In genomic region chr18:26819046-26819445, GRCh38 we compare ENCODE assay signal across 38 cellular contexts. TPM values are rescaled to one million over a fixed set of nuclear protein-coding genes. Genes with fewer than 3 reads are reported as not detected.
"Had no signal": no experiment of that assay in that cellular context is flagged by ENCODE, and none has a peak within 500 bp of the region (broad histone marks: within the 10 kb centered on the region; RNA-seq: fewer than 3 reads in every experiment).

No MANE protein-coding gene starts in this region.

- H3K36me3 ChIP-seq: adrenal gland, brain microvascular endothelial cell, breast epithelium had no signal

- H3K4me3 Mint-ChIP-seq: activated B cell treated with CpG ODN at 0.5 μM for 24 hours; activated CD4-positive, alpha-beta memory T cell treated with anti-CD3 and anti-CD28 coated beads for 36 hours; activated CD4-positive, alpha-beta T cell treated with anti-CD3 and anti-CD28 coated beads, Interleukin-2, amount 10 ng/mL, durations not matched to agents 24 days and 14 days; activated CD8-positive, alpha-beta T cell treated with anti-CD3 and anti-CD28 coated beads for 36 hours; activated naive CD4-positive, alpha-beta T cell treated with anti-CD3 and anti-CD28 coated beads for 36 hours; activated naive CD8-positive, alpha-beta T cell treated with anti-CD3 and anti-CD28 coated beads for 36 hours; activated T-cell treated with anti-CD3 and anti-CD28 coated beads, Interleukin-2, amount 50 U/mL, for 4 hours; activated T-cell treated with anti-CD3 and anti-CD28 coated beads, Interleukin-2, amount 50 U/mL, for 72 hours; activated T-helper 1 cell treated with anti-CD3 and anti-CD28 coated beads, Interleukin-12 subunit alpha, Interleukin-12 subunit beta, Interleukin-2, Interleukin-4 antibody, amounts not matched to agents 30 ng/mL and 10 ng/mL and 1 ng/mL, durations not matched to agents 14 hours and 24 hours and 36 hours; activated T-helper 17 cell treated with anti-CD3 and anti-CD28 coated beads, Interleukin-2, amount 50 U/mL, for 72 hours; T-helper 1 cell treated with Interleukin-12 subunit alpha and Interleukin-12 subunit beta and Interleukin-4 antibody, amounts not matched to agents 30 μg/mL and 1 μg/mL, for 36 hours; T-helper 2 cell treated with Interferon-gamma antibody and Interleukin-4, amounts not matched to agents 5 μg/mL and 100 μg/mL, for 36 hours had no signal

- H3K27me3 ChIP-seq: adrenal gland, body of pancreas, brain microvascular endothelial cell, breast epithelium had no signal

- ATAC-seq: activated CD8-positive, alpha-beta T cell treated with anti-CD3 and anti-CD28 coated beads for 36 hours; activated naive CD4-positive, alpha-beta T cell treated with anti-CD3 and anti-CD28 coated beads, Interleukin-2, amount 50 U/mL, for 72 hours; activated T-cell treated with anti-CD3 and anti-CD28 coated beads, Interleukin-2, amount 50 U/mL, for 4 hours; activated T-cell treated with anti-CD3 and anti-CD28 coated beads, Interleukin-2, amount 50 U/mL, for 72 hours; activated T-helper 17 cell treated with anti-CD3 and anti-CD28 coated beads, Interleukin-2, amount 50 U/mL, for 72 hours; body of pancreas had no signal

- H3K27ac ChIP-seq: adrenal gland, body of pancreas, brain microvascular endothelial cell, breast epithelium, VCaP had no signal

- H3K27me3 Mint-ChIP-seq: activated B cell treated with CpG ODN at 0.5 μM for 24 hours; activated CD4-positive, alpha-beta memory T cell treated with anti-CD3 and anti-CD28 coated beads for 36 hours; activated CD4-positive, alpha-beta T cell treated with anti-CD3 and anti-CD28 coated beads, Interleukin-2, amount 10 ng/mL, durations not matched to agents 24 days and 14 days; activated CD8-positive, alpha-beta T cell treated with anti-CD3 and anti-CD28 coated beads for 36 hours; activated naive CD8-positive, alpha-beta T cell treated with anti-CD3 and anti-CD28 coated beads for 36 hours; activated T-helper 17 cell treated with anti-CD3 and anti-CD28 coated beads, Interleukin-2, amount 50 U/mL, for 72 hours had no signal

- H3K36me3 Mint-ChIP-seq: activated CD4-positive, alpha-beta memory T cell treated with anti-CD3 and anti-CD28 coated beads for 36 hours; activated naive CD8-positive, alpha-beta T cell treated with anti-CD3 and anti-CD28 coated beads for 36 hours had no signal

- DNase-seq: activated B cell treated with CpG ODN at 0.5 μM for 24 hours; activated CD4-positive, alpha-beta memory T cell treated with anti-CD3 and anti-CD28 coated beads for 36 hours; activated CD4-positive, alpha-beta T cell treated with anti-CD3 and anti-CD28 coated beads for 4 hours; activated CD4-positive, alpha-beta T cell treated with anti-CD3 and anti-CD28 coated beads, Interleukin-2, amount 10 ng/mL, durations not matched to agents 24 days and 14 days; activated CD4-positive, alpha-beta T cell treated with anti-CD3 and anti-CD28 coated beads, Interleukin-2, amount 50 U/mL, for 1 hour; activated CD4-positive, alpha-beta T cell treated with anti-CD3 and anti-CD28 coated beads, Interleukin-2, amount 50 U/mL, for 4 hours; activated CD4-positive, CD25-positive, alpha-beta regulatory T cell treated with anti-CD3 and anti-CD28 coated beads, Interleukin-2, amount 50 U/mL, for 72 hours; activated CD8-positive, alpha-beta memory T cell treated with anti-CD3 and anti-CD28 coated beads, Interleukin-2, amount 50 U/mL, for 4 hours; activated CD8-positive, alpha-beta T cell treated with anti-CD3 and anti-CD28 coated beads for 36 hours; activated effector memory CD4-positive, alpha-beta T cell treated with anti-CD3 and anti-CD28 coated beads, Interleukin-2, amount 50 U/mL, for 16 hours; activated gamma-delta T cell treated with Interleukin-2 at 50 U/mL for 16 hours; activated naive CD4-positive, alpha-beta T cell; activated naive CD4-positive, alpha-beta T cell treated with anti-CD3 and anti-CD28 coated beads for 36 hours; activated naive CD4-positive, alpha-beta T cell treated with anti-CD3 and anti-CD28 coated beads, Interleukin-2, amount 50 U/mL, for 16 hours; activated naive CD8-positive, alpha-beta T cell treated with anti-CD3 and anti-CD28 coated beads for 36 hours; activated T-cell treated with anti-CD3 and anti-CD28 coated beads for 4 hours; activated T-cell treated with anti-CD3 and anti-CD28 coated beads, Interleukin-2, amount 50 U/mL, for 1 hour; activated T-cell treated with anti-CD3 and anti-CD28 coated beads, Interleukin-2, amount 50 U/mL, for 4 hours; activated T-cell treated with anti-CD3 and anti-CD28 coated beads, Interleukin-2, amount 50 U/mL, for 72 hours; adrenal gland; amniotic stem cell; aorta; body of pancreas; brain microvascular endothelial cell; central memory CD4-positive, alpha-beta T cell; cerebellar nuclear complex; T-helper 2 cell; T-helper 9 cell had no signal

- H3K4me3 ChIP-seq: adrenal gland, body of pancreas, breast epithelium had no signal

- H3K4me1 ChIP-seq: adrenal gland, body of pancreas, breast epithelium had no signal

- H3K4me1 Mint-ChIP-seq: activated B cell treated with CpG ODN at 0.5 μM for 24 hours; activated CD4-positive, alpha-beta T cell treated with anti-CD3 and anti-CD28 coated beads, Interleukin-2, amount 10 ng/mL, durations not matched to agents 24 days and 14 days; activated naive CD8-positive, alpha-beta T cell treated with anti-CD3 and anti-CD28 coated beads for 36 hours; activated T-helper 17 cell treated with anti-CD3 and anti-CD28 coated beads, Interleukin-2, amount 50 U/mL, for 72 hours had no signal

- H3K27ac Mint-ChIP-seq: activated B cell treated with CpG ODN at 0.5 μM for 24 hours; activated CD4-positive, alpha-beta memory T cell treated with anti-CD3 and anti-CD28 coated beads for 36 hours; activated CD4-positive, alpha-beta T cell treated with anti-CD3 and anti-CD28 coated beads, Interleukin-2, amount 10 ng/mL, durations not matched to agents 24 days and 14 days; activated CD8-positive, alpha-beta T cell treated with anti-CD3 and anti-CD28 coated beads for 36 hours; activated naive CD4-positive, alpha-beta T cell treated with anti-CD3 and anti-CD28 coated beads for 36 hours; activated naive CD4-positive, alpha-beta T cell treated with anti-CD3 and anti-CD28 coated beads, Interleukin-2, amount 50 U/mL, for 72 hours; activated naive CD8-positive, alpha-beta T cell treated with anti-CD3 and anti-CD28 coated beads for 36 hours; activated T-cell treated with anti-CD3 and anti-CD28 coated beads, Interleukin-2, amount 50 U/mL, for 72 hours; activated T-helper 1 cell treated with anti-CD3 and anti-CD28 coated beads, Interleukin-12 subunit alpha, Interleukin-12 subunit beta, Interleukin-2, Interleukin-4 antibody, amounts not matched to agents 30 ng/mL and 10 ng/mL and 1 ng/mL, durations not matched to agents 14 hours and 24 hours and 36 hours; activated T-helper 17 cell treated with anti-CD3 and anti-CD28 coated beads, Interleukin-2, amount 50 U/mL, for 72 hours; T-helper 1 cell treated with Interleukin-12 subunit alpha and Interleukin-12 subunit beta and Interleukin-4 antibody, amounts not matched to agents 30 μg/mL and 1 μg/mL, for 36 hours; T-helper 2 cell treated with Interferon-gamma antibody and Interleukin-4, amounts not matched to agents 5 μg/mL and 100 μg/mL, for 36 hours had no signal

RNA-seq across cellular contexts. Expression of gene AQP4, which starts 46.5 kb away (rescaled TPM):
- total RNA-seq: activated B cell treated with CpG ODN at 0.5 μM for 24 hours; activated CD4-positive, alpha-beta memory T cell treated with anti-CD3 and anti-CD28 coated beads for 36 hours; activated CD4-positive, alpha-beta T cell treated with anti-CD3 and anti-CD28 coated beads, Interleukin-2, amount 10 ng/mL, durations not matched to agents 24 days and 14 days; activated CD8-positive, alpha-beta memory T cell treated with anti-CD3 and anti-CD28 coated beads for 36 hours; activated CD8-positive, alpha-beta T cell treated with anti-CD3 and anti-CD28 coated beads for 36 hours; activated naive CD4-positive, alpha-beta T cell treated with anti-CD3 and anti-CD28 coated beads for 36 hours; activated naive CD4-positive, alpha-beta T cell treated with anti-CD3 and anti-CD28 coated beads, Interleukin-2, amount 50 U/mL, for 72 hours; activated naive CD8-positive, alpha-beta T cell treated with anti-CD3 and anti-CD28 coated beads for 36 hours; activated T-cell treated with anti-CD3 and anti-CD28 coated beads, Interleukin-2, amount 50 U/mL, for 72 hours; activated T-helper 1 cell treated with anti-CD3 and anti-CD28 coated beads, Interleukin-12 subunit alpha, Interleukin-12 subunit beta, Interleukin-2, Interleukin-4 antibody, amounts not matched to agents 30 ng/mL and 10 ng/mL and 1 ng/mL, durations not matched to agents 14 hours and 24 hours and 36 hours; activated T-helper 17 cell treated with anti-CD3 and anti-CD28 coated beads, Interleukin-2, amount 50 U/mL, for 72 hours; astrocyte; chondrocyte had no signal
